9 cellular contexts compared by ENCODE assay signal in the genomic region with DNA sequence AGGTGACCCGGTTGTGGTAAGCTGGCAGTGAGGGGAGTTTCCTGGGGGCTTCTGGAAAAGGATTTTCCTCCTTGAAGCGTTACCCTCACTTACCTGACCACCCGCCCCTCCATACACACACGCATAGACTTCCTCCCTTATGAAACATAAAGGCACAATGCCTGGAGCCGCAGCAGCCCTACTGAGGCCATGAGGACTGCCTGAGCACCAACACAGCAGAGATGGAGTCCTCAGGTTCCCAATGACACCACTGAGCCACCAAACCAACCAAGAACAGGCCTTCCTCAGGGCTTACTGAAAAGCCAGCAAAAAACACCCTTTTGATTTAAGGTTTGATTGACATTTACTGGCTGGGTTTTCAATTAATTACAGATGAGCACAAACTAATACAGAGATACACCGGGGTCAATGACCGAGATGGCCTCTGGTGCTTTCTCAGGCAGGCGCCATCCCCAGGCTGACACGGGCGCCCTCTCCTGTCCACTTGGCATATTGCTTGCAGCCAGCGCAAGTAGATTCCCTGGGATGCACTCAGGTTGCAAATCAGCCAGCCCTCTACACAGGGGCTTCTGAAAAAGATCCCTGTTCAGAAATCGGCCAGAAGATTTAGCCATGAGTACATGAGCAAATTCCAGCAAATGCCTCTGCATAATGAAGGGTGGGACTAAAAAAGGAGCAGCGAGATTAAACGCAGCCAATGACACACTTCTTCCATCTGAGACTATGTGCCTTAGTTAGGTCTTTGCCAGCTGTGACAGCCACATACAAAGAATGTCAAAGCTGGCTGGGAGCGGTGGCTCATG. TPM values are rescaled to one million over a fixed set of nuclear protein-coding genes. Genes with fewer than 3 reads are reported as not detected.
DNase-seq lines count a peak whose midpoint lies in the region; ATAC-seq and TF ChIP-seq lines count a peak whose summit lies in the region.
"Had no signal": no experiment of that assay in that cellular context is flagged by ENCODE, and none has a peak within 500 bp of the region (broad histone marks: within the 10 kb centered on the region; RNA-seq: fewer than 3 reads in every experiment).

No MANE protein-coding gene starts in this region.

- H3K4me1 ChIP-seq in tibial nerve, result peaks cover 0 to 6% (median 0%) of the 10 kb centered on the region in 4 donors

- WGBS in tibial nerve, 2 donors, result 46 to 50% methylated on average over 14 to 15 of the region's 15 CpGs

- H3K9me3 ChIP-seq in tibial nerve, result no peaks in the 10 kb centered on the region

- H3K36me3 Mint-ChIP-seq in activated CD8-positive, alpha-beta memory T cell treated with anti-CD3 and anti-CD28 coated beads, Interleukin-2, amount 10 ng/mL, durations not matched to agents 7 days and 5 days, result no peaks in the 10 kb centered on the region
- H3K36me3 Mint-ChIP-seq in nephron progenitor cell (ENCODE audit: low read depth), result no peaks in the 10 kb centered on the region

- no peak for TF ChIP-seq POLR2A in erythroblast (IDR thresholded peaks at IDR 0.05; ENCODE audit: low read length)
- TF ChIP-seq POLR2A in tibial nerve (IDR thresholded peaks at IDR 0.05), result no peak

- no peaks in the 10 kb centered on the region for H3K27me3 ChIP-seq in tibial nerve

- H3K4me3 Mint-ChIP-seq in activated CD8-positive, alpha-beta memory T cell treated with anti-CD3 and anti-CD28 coated beads, Interleukin-2, amount 10 ng/mL, durations not matched to agents 7 days and 5 days, result no peak overlapping the region
- no peak overlapping the region for H3K4me3 Mint-ChIP-seq in nephron progenitor cell

- no peak overlapping the region for H3K27ac Mint-ChIP-seq in activated CD8-positive, alpha-beta memory T cell treated with anti-CD3 and anti-CD28 coated beads, Interleukin-2, amount 10 ng/mL, durations not matched to agents 7 days and 5 days
- peak overlapping the region; percentile 68 for H3K27ac Mint-ChIP-seq in nephron progenitor cell

- peak; percentile 65 for ATAC-seq in activated CD8-positive, alpha-beta memory T cell treated with anti-CD3 and anti-CD28 coated beads, Interleukin-2, amount 10 ng/mL, durations not matched to agents 7 days and 5 days
- no peak for ATAC-seq in HG02623 (IDR thresholded peaks at IDR 0.05; ENCODE audit: unreplicated experiment)

- no peak for TF ChIP-seq EP300 in tibial nerve (IDR thresholded peaks at IDR 0.05)

- H3K4me3 ChIP-seq in tibial nerve, result no peak overlapping the region

- DNase-seq in ELR (ENCODE audit: low read depth), result peak; percentile 59
- DNase-seq in NAMALWA (ENCODE audit: low spot score), result peak; percentile 61
- peak; percentile 75 for DNase-seq in activated CD8-positive, alpha-beta memory T cell treated with anti-CD3 and anti-CD28 coated beads, Interleukin-2, amount 10 ng/mL, durations not matched to agents 7 days and 5 days
- DNase-seq in erythroblast (lab: John Stamatoyannopoulos, UW), result peak; percentile 64 to 75
- peak; percentile 79 for DNase-seq in nephron progenitor cell
- no peak for DNase-seq in tibial nerve (ENCODE audit: low spot score in 2 of 2)
- DNase-seq in SK-N-DZ (ENCODE audit: low spot score), result no peak

- no peaks in the 10 kb centered on the region for H3K27me3 Mint-ChIP-seq in activated CD8-positive, alpha-beta memory T cell treated with anti-CD3 and anti-CD28 coated beads, Interleukin-2, amount 10 ng/mL, durations not matched to agents 7 days and 5 days
- H3K27me3 Mint-ChIP-seq in nephron progenitor cell (ENCODE audit: low read depth, poor library complexity), result no peaks in the 10 kb centered on the region

- CTCF ChIA-PET in activated CD8-positive, alpha-beta memory T cell treated with anti-CD3 and anti-CD28 coated beads, Interleukin-2, amount 10 ng/mL, durations not matched to agents 7 days and 5 days (lab: Charles Lee), result interaction anchor here (0.8 to 2.9 kb wide), 5 partner anchors 10 to 130 kb away, joined by 3 to 13 read pairs (median 4); no protein-coding TSS in a partner anchor

- H3K27ac ChIP-seq in tibial nerve, result no peak overlapping the region

- H3K4me1 Mint-ChIP-seq in activated CD8-positive, alpha-beta memory T cell treated with anti-CD3 and anti-CD28 coated beads, Interleukin-2, amount 10 ng/mL, durations not matched to agents 7 days and 5 days, result no peaks in the 10 kb centered on the region
- peaks cover 16% of the 10 kb centered on the region for H3K4me1 Mint-ChIP-seq in nephron progenitor cell

- no peaks in the 10 kb centered on the region for H3K36me3 ChIP-seq in tibial nerve

- no peaks in the 10 kb centered on the region for H3K9me3 Mint-ChIP-seq in activated CD8-positive, alpha-beta memory T cell treated with anti-CD3 and anti-CD28 coated beads, Interleukin-2, amount 10 ng/mL, durations not matched to agents 7 days and 5 days (ENCODE audit: low read depth)
- no peaks in the 10 kb centered on the region for H3K9me3 Mint-ChIP-seq in nephron progenitor cell

- peak; percentile 70 for TF ChIP-seq CTCF in nephron progenitor cell (IDR thresholded peaks at IDR 0.05)
- TF ChIP-seq CTCF in tibial nerve (IDR thresholded peaks at IDR 0.05), result peak; percentile 41 to 71 (median 58)

RNA-seq across cellular contexts. Expression of a gene that starts 14.8 kb away (rescaled TPM):
- 10 to 100 TPM; 13.4 to 16.7 TPM for total RNA-seq in activated CD8-positive, alpha-beta memory T cell treated with anti-CD3 and anti-CD28 coated beads, Interleukin-2, amount 10 ng/mL, durations not matched to agents 7 days and 5 days
- total RNA-seq in tibial nerve, result 1 to 10 TPM; 4.8 to 6.7 (median 5.7) TPM
- 5.4 and 8.4 TPM in 2 replicates for polyA plus RNA-seq in SK-N-DZ (2014; cell fraction: cytosol; rRNA removed)
- polyA plus RNA-seq in SK-N-DZ (2014; cell fraction: nucleus; rRNA removed), result 1.9 and 4.6 TPM in 2 replicates

RNA-seq across cellular contexts. Expression of a gene that starts 32.2 kb away (rescaled TPM):
- not detected for total RNA-seq in activated CD8-positive, alpha-beta memory T cell treated with anti-CD3 and anti-CD28 coated beads, Interleukin-2, amount 10 ng/mL, durations not matched to agents 7 days and 5 days
- 10 to 100 TPM; 12.6 to 15.6 (median 13.8) TPM for total RNA-seq in tibial nerve
- 1.3 and 1.7 TPM in 2 replicates for polyA plus RNA-seq in SK-N-DZ (2014; cell fraction: cytosol; rRNA removed)
- 0.62 and 1.2 TPM in 2 replicates for polyA plus RNA-seq in SK-N-DZ (2014; cell fraction: nucleus; rRNA removed)
- total RNA-seq: T-helper 1 cell treated with Interleukin-12 subunit alpha and Interleukin-12 subunit beta and Interleukin-4 antibody, amounts not matched to agents 30 ng/mL and 1 ng/mL, for 36 hours had no signal

Comparison
In these comparisons a context has a peak if more than half of its experiments do, and no peak if none do; other contexts are left out.
1. DNase-seq: peak in ELR (single experiment), NAMALWA (single experiment), activated CD8-positive, alpha-beta memory T cell treated with anti-CD3 and anti-CD28 coated beads, Interleukin-2, amount 10 ng/mL, durations not matched to agents 7 days and 5 days (single experiment), erythroblast (2 of 2) and nephron progenitor cell (single experiment); none in tibial nerve (0 of 2) and SK-N-DZ (single experiment).
2. RNA of a gene that starts 32.2 kb away (total RNA-seq): 12.6 to 15.6 TPM in tibial nerve; not detected in activated CD8-positive, alpha-beta memory T cell treated with anti-CD3 and anti-CD28 coated beads, Interleukin-2, amount 10 ng/mL, durations not matched to agents 7 days and 5 days; every median in the first group is over 10 times any median in the second.